18 cellular contexts compared by ENCODE assay signal in genomic region chr22:33748714-33749113, GRCh38.
DNase-seq lines count a peak whose midpoint lies in the region; ATAC-seq and TF ChIP-seq lines count a peak whose summit lies in the region.
"Had no signal": no experiment of that assay in that cellular context is flagged by ENCODE, and none has a peak within 500 bp of the region (broad histone marks: within the 10 kb centered on the region; RNA-seq: fewer than 3 reads in every experiment).

No MANE protein-coding gene starts in this region.

- peaks cover 0 to 6% (median 0%) of the 10 kb centered on the region in 11 experiments; a peak in 3 of 22 replicates for H3K9me3 ChIP-seq in BLaER1 treated with 17β-estradiol and CSF1 and Interleukin-3, amounts not matched to agents 10 nM and 100 nM (replicated peaks in 1 of 11)
- H3K9me3 ChIP-seq: A549, Caco-2 had no signal

- POLR2A ChIA-PET in activated B cell treated with CpG ODN at 0.5 μM for 24 hours (lab: Charles Lee) = no interaction called here

- H3K27ac ChIP-seq in BLaER1 treated with 17β-estradiol and CSF1 and Interleukin-3, amounts not matched to agents 10 nM and 100 nM = no peak overlapping the region
- H3K27ac ChIP-seq: A549, C4-2B had no signal

- H3K27me3 ChIP-seq in BLaER1 treated with 17β-estradiol and CSF1 and Interleukin-3, amounts not matched to agents 10 nM and 100 nM = no peaks in the 10 kb centered on the region

- no peak overlapping the region for H3K4me3 Mint-ChIP-seq in activated B cell treated with CpG ODN at 0.5 μM for 24 hours
- H3K4me3 Mint-ChIP-seq: B cell; CD4-positive, alpha-beta T cell; CD8-positive, alpha-beta T cell had no signal

- no peak overlapping the region for H3K4me3 ChIP-seq in BLaER1 treated with 17β-estradiol and CSF1 and Interleukin-3, amounts not matched to agents 10 nM and 100 nM
- H3K4me3 ChIP-seq: A549 had no signal

- intact Hi-C loops in activated B cell treated with CpG ODN at 0.5 μM for 24 hours (cut with micrococcal nuclease) = no loop called here

- peaks cover 27% of the 10 kb centered on the region for H3K4me1 Mint-ChIP-seq in activated B cell treated with CpG ODN at 0.5 μM for 24 hours

- DNase-seq in NAMALWA (ENCODE audit: low spot score) (peak; percentile 30), activated B cell treated with CpG ODN at 0.5 μM for 24 hours (no peak), middle frontal gyrus (ENCODE audit: extremely low spot score, low spot score) (no peak), A172 (ENCODE audit: low spot score) (no peak), NOMO-1 treated with DMSO at 0.1 percent for 48 hours (lab: John Stamatoyannopoulos, UW; ENCODE audit: unreplicated experiment) (no peak)
- DNase-seq in activated CD8-positive, alpha-beta memory T cell treated with anti-CD3 and anti-CD28 coated beads, Interleukin-2, amount 50 U/mL, for 48 hours = no peak
- DNase-seq: 8988T; AML-193; Caco-2; Calu3; CD4-positive, alpha-beta T cell; CD8-positive, alpha-beta T cell; DMS79 treated with DMSO at 0.1 percent for 48 hours; GF-D8 had no signal

- no peaks in the 10 kb centered on the region for H3K27me3 Mint-ChIP-seq in activated B cell treated with CpG ODN at 0.5 μM for 24 hours
- H3K27me3 Mint-ChIP-seq: B cell; CD4-positive, alpha-beta T cell had no signal

- H3K9ac ChIP-seq in BLaER1 treated with 17β-estradiol and CSF1 and Interleukin-3, amounts not matched to agents 10 nM and 100 nM = no peak overlapping the region

- peaks cover 0 to 15% (median 11%) of the 10 kb centered on the region in 10 experiments; a peak in 12 of 20 replicates for H3K4me1 ChIP-seq in BLaER1 treated with 17β-estradiol and CSF1 and Interleukin-3, amounts not matched to agents 10 nM and 100 nM

- ATAC-seq in activated B cell treated with CpG ODN at 0.5 μM for 24 hours (ENCODE audit: low read depth) = peak; percentile 40
- ATAC-seq: A549; CD8-positive, alpha-beta T cell had no signal

- H4K20me1 ChIP-seq in BLaER1 treated with 17β-estradiol and CSF1 and Interleukin-3, amounts not matched to agents 10 nM and 100 nM = peaks cover 0 to 61% (median 34%) of the 10 kb centered on the region in 11 experiments; a peak in 15 of 22 replicates

- no peaks in the 10 kb centered on the region for H3K9me3 Mint-ChIP-seq in activated B cell treated with CpG ODN at 0.5 μM for 24 hours

- H3K4me2 ChIP-seq in BLaER1 treated with 17β-estradiol and CSF1 and Interleukin-3, amounts not matched to agents 10 nM and 100 nM = peak overlapping the region in 7 of 11 experiments; percentile 4 to 43 (median 22); a peak in 10 of 22 replicates
- H3K4me2 ChIP-seq: A549 had no signal

- H3K36me3 ChIP-seq in BLaER1 treated with 17β-estradiol and CSF1 and Interleukin-3, amounts not matched to agents 10 nM and 100 nM = peaks cover 0 to 59% (median 17%) of the 10 kb centered on the region in 11 experiments; a peak in 14 of 22 replicates

- H3K36me3 Mint-ChIP-seq in activated B cell treated with CpG ODN at 0.5 μM for 24 hours (ENCODE audit: low read depth) = peaks cover 7% of the 10 kb centered on the region
- H3K36me3 Mint-ChIP-seq: CD8-positive, alpha-beta T cell had no signal

- no peak for TF ChIP-seq CTCF in activated B cell treated with CpG ODN at 0.5 μM for 24 hours (IDR thresholded peaks at IDR 0.05)

- H3K27ac Mint-ChIP-seq in activated B cell treated with CpG ODN at 0.5 μM for 24 hours = no peak overlapping the region
- H3K27ac Mint-ChIP-seq: CD4-positive, alpha-beta T cell; CD8-positive, alpha-beta T cell had no signal

- CTCF ChIA-PET in activated B cell treated with CpG ODN at 0.5 μM for 24 hours (lab: Charles Lee) = interaction anchor here (0.6 kb wide), 1 partner anchor 280 kb away, joined by 3 read pairs; no protein-coding TSS in a partner anchor
